ENCODE assay signal across 23 cellular contexts in genomic region chr2:133991606-133992168, GRCh38.
"Had no signal": no experiment of that assay in that cellular context is flagged by ENCODE, and none has a peak within 500 bp of the region (broad histone marks: within the 10 kb centered on the region; RNA-seq: fewer than 3 reads in every experiment).

No MANE protein-coding gene starts in this region.

- H3K4me3 ChIP-seq: breast epithelium, MG63, SJSA1 had no signal

- H3K27me3 ChIP-seq: breast epithelium, MG63, SJSA1 had no signal

- DNase-seq: activated CD4-positive, alpha-beta T cell treated with anti-CD3 and anti-CD28 coated beads for 48 hours; activated CD4-positive, alpha-beta T cell treated with anti-CD3 and anti-CD28 coated beads, Interleukin-2, amount 50 U/mL, for 4 hours; activated CD4-positive, CD25-positive, alpha-beta regulatory T cell treated with anti-CD3 and anti-CD28 coated beads, Interleukin-2, amount 50 U/mL, for 72 hours; activated CD8-positive, alpha-beta memory T cell treated with anti-CD3 and anti-CD28 coated beads, Interleukin-2, amount 10 ng/mL, durations not matched to agents 7 days and 5 days; activated effector memory CD4-positive, alpha-beta T cell treated with Interleukin-2 at 50 U/mL for 16 hours; activated naive CD4-positive, alpha-beta T cell; activated T-cell treated with anti-CD3 and anti-CD28 coated beads, Interleukin-2, amount 50 U/mL, for 24 hours; aorta; MG63; NCI-H1105; NCI-H1436; NCI-H1694 treated with DMSO at 0.1 percent for 48 hours; NCI-H2029 treated with DMSO at 0.1 percent for 48 hours; NCI-H510A treated with DMSO at 0.1 percent for 48 hours; NCI-H69; NK-92 treated with Interleukin-12 subunit alpha and Interleukin-12 subunit beta, amount 100 ng/mL, for 24 hours; OCI-M1; RPMI8226; SHP77 had no signal

- H3K9me3 ChIP-seq: breast epithelium, MG63, SJSA1 had no signal

- H3K36me3 ChIP-seq: breast epithelium, MG63, SJSA1 had no signal

- ATAC-seq: activated CD8-positive, alpha-beta memory T cell treated with anti-CD3 and anti-CD28 coated beads, Interleukin-2, amount 10 ng/mL, durations not matched to agents 7 days and 5 days; Panc1; WTC11 had no signal

- H3K27ac ChIP-seq: breast epithelium, SJSA1 had no signal

- H3K4me1 ChIP-seq: breast epithelium had no signal
